In genomic region chr5:149944666-149945065, GRCh38 we compare ENCODE assay signal across 22 cellular contexts. TPM values are rescaled to one million over a fixed set of nuclear protein-coding genes. Genes with fewer than 3 reads are reported as not detected.
"Had no signal": no experiment of that assay in that cellular context is flagged by ENCODE, and none has a peak within 500 bp of the region (broad histone marks: within the 10 kb centered on the region; RNA-seq: fewer than 3 reads in every experiment).

PDE6A (minus strand) TSS chr5:149944793; CDS start chr5:149944673, 120 bp downstream.

- H3K4me3 ChIP-seq: esophagus muscularis mucosa, heart left ventricle, left lung, upper lobe of right lung had no signal

- H3K36me3 ChIP-seq: esophagus muscularis mucosa, heart left ventricle, left lung, upper lobe of right lung had no signal

- H3K4me3 Mint-ChIP-seq: activated CD4-positive, alpha-beta T cell treated with anti-CD3 and anti-CD28 coated beads, Interleukin-2, amount 10 ng/mL, durations not matched to agents 7 days and 5 days; brain; endodermal cell; memory B cell; neural crest cell; stimulated activated naive CD8-positive, alpha-beta T cell treated with anti-CD3 and anti-CD28 coated beads, Interleukin-15, Interleukin-2, amounts not matched to agents 100 ng/mL and 50 ng/mL, for 24 hours; T-helper 17 cell had no signal

- ATAC-seq: activated naive CD4-positive, alpha-beta T cell treated with anti-CD3 and anti-CD28 coated beads, Interleukin-2, amount 50 U/mL, for 72 hours; heart left ventricle; left lung; T-helper 17 cell; upper lobe of right lung had no signal

- H3K9me3 Mint-ChIP-seq: activated CD4-positive, alpha-beta T cell treated with anti-CD3 and anti-CD28 coated beads, Interleukin-2, amount 10 ng/mL, durations not matched to agents 7 days and 5 days; activated naive CD4-positive, alpha-beta T cell treated with anti-CD3 and anti-CD28 coated beads, Interleukin-2, amount 50 U/mL, for 72 hours; brain; endodermal cell; memory B cell; neural crest cell; stimulated activated naive CD8-positive, alpha-beta T cell treated with anti-CD3 and anti-CD28 coated beads, Interleukin-15, Interleukin-2, amounts not matched to agents 100 ng/mL and 50 ng/mL, for 24 hours had no signal

- H3K27ac Mint-ChIP-seq: activated CD4-positive, alpha-beta T cell treated with anti-CD3 and anti-CD28 coated beads, Interleukin-2, amount 10 ng/mL, durations not matched to agents 7 days and 5 days; activated naive CD4-positive, alpha-beta T cell treated with anti-CD3 and anti-CD28 coated beads, Interleukin-2, amount 50 U/mL, for 72 hours; memory B cell; stimulated activated naive CD8-positive, alpha-beta T cell treated with anti-CD3 and anti-CD28 coated beads, Interleukin-15, Interleukin-2, amounts not matched to agents 100 ng/mL and 50 ng/mL, for 24 hours; T-helper 17 cell had no signal

- H3K27ac ChIP-seq: esophagus muscularis mucosa, heart left ventricle, left lung, upper lobe of right lung had no signal

- DNase-seq: activated CD4-positive, alpha-beta T cell treated with anti-CD3 and anti-CD28 coated beads, Interleukin-2, amount 10 ng/mL, durations not matched to agents 7 days and 5 days; activated CD4-positive, CD25-positive, alpha-beta regulatory T cell; amygdala; endodermal cell; foreskin fibroblast; heart left ventricle; islet precursor cell; left lung; retina; stimulated activated CD4-positive, alpha-beta T cell treated with anti-CD3 and anti-CD28 coated beads, Interleukin-4, amount 100 ng/mL, for 1 hour; stimulated activated CD8-positive, alpha-beta memory T cell treated with anti-CD3 and anti-CD28 coated beads, Interleukin-4, amount 100 ng/mL, for 48 hours; T-helper 17 cell; upper lobe of right lung had no signal

- H3K27me3 ChIP-seq: heart left ventricle, left lung, upper lobe of right lung had no signal

- H3K9me3 ChIP-seq: esophagus muscularis mucosa, heart left ventricle, left lung, upper lobe of right lung had no signal

- H3K4me1 Mint-ChIP-seq: activated CD4-positive, alpha-beta T cell treated with anti-CD3 and anti-CD28 coated beads, Interleukin-2, amount 10 ng/mL, durations not matched to agents 7 days and 5 days; memory B cell had no signal

- H3K4me1 ChIP-seq: esophagus muscularis mucosa, upper lobe of right lung had no signal

- H3K36me3 Mint-ChIP-seq: activated naive CD4-positive, alpha-beta T cell treated with anti-CD3 and anti-CD28 coated beads, Interleukin-2, amount 50 U/mL, for 72 hours; brain; memory B cell had no signal

RNA-seq across cellular contexts. Expression of gene PDE6A, which starts in this region (rescaled TPM):
- total RNA-seq: activated CD4-positive, alpha-beta T cell treated with anti-CD3 and anti-CD28 coated beads, Interleukin-2, amount 10 ng/mL, durations not matched to agents 7 days and 5 days; activated CD8-positive, alpha-beta memory T cell treated with anti-CD3 and anti-CD28 coated beads for 36 hours; activated naive CD4-positive, alpha-beta T cell treated with anti-CD3 and anti-CD28 coated beads, Interleukin-2, amount 50 U/mL, for 72 hours; esophagus muscularis mucosa; left lung; neural crest cell; osteocyte; T-helper 17 cell; temporal lobe had no signal
